In the genomic region with DNA sequence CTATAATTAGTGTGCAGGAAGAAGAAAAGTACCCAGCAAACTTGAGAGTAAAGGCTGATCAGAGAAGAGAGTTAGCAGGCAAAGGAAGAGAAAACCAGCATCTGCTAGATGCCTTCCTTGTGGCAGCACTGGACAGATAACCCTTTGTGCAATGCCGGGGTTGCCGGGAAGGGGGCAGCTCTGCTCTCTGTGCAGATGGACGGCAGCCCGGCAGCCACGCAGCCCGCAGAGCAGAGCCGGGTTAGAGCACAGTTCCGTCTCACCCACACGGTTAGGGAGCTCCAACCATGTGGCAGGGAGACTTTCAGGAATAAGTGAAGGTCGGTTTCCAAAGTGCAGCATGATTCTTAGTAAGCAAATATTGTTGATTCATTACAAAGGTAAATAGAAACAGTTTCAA, we compare ENCODE assay signal across 8 cellular contexts.
DNase-seq lines count a peak whose midpoint lies in the region; ATAC-seq and TF ChIP-seq lines count a peak whose summit lies in the region.

No MANE protein-coding gene starts in this region.

- CTCF ChIA-PET in HCT116 (lab: Charles Lee): no interaction called here
- CTCF ChIA-PET in RWPE1 (lab: Yijun Ruan, JAX): no interaction called here

- H3K27ac ChIP-seq in HCT116 (ENCODE audit: low read depth, low read length) (no peak overlapping the region), foreskin keratinocyte (no peak overlapping the region), parathyroid adenoma (no peak overlapping the region), RWPE1 (no peak overlapping the region)

- H3K4me2 ChIP-seq in HCT116 (ENCODE audit: low read length): peak overlapping the region; percentile 57
- peak overlapping the region; percentile 32 for H3K4me2 ChIP-seq in parathyroid adenoma (ENCODE audit: low read length)

- no peak for TF ChIP-seq POLR2A in HCT116 (IDR thresholded peaks at IDR 0.05; ENCODE audit: borderline replicate concordance, extremely low read depth, insufficient read depth, insufficient read length)

- H4K20me1 ChIP-seq in HCT116 (ENCODE audit: insufficient read depth): no peaks in the 10 kb centered on the region

- DNase-seq in GM03348 (ENCODE audit: low spot score): peak; percentile 33
- DNase-seq in HCT116 (ENCODE audit: low read depth, low spot score): no peak
- DNase-seq in SK-N-DZ (ENCODE audit: low spot score): peak; percentile 30
- DNase-seq in foreskin keratinocyte: no peak
- no peak for DNase-seq in HCEC 1CT
- DNase-seq in RWPE1 (ENCODE audit: low spot score): no peak

- no peaks in the 10 kb centered on the region for H3K36me3 ChIP-seq in HCT116 (ENCODE audit: control insufficient read depth in 1 of 2, insufficient read depth in 2 of 2, low read length in 2 of 2)
- no peaks in the 10 kb centered on the region for H3K36me3 ChIP-seq in parathyroid adenoma (ENCODE audit: control insufficient read depth, insufficient read depth, low read length)

- H3K9ac ChIP-seq in HCT116 (ENCODE audit: low read length): no peak overlapping the region
- no peak overlapping the region for H3K9ac ChIP-seq in parathyroid adenoma

- POLR2A ChIA-PET in HCT116 (lab: Charles Lee) (no interaction called here), RWPE1 (lab: Yijun Ruan, JAX; ENCODE audit: low non-redundant PET) (no interaction called here)

- BruUV-seq in HCT116 (replicated peaks; lab: Mats Ljungman, UMichigan): no TSS peak

- ATAC-seq in HCT116 (peak; percentile 99), foreskin keratinocyte (peak; percentile 69), GM19324 (IDR thresholded peaks at IDR 0.05; ENCODE audit: low FRiP score, unreplicated experiment) (no peak)

- intact Hi-C loops in HCT116 (cut with micrococcal nuclease): no loop called here

- H2AFZ ChIP-seq in HCT116 (ENCODE audit: low read depth, low read length, poor library complexity, severe bottlenecking): peak overlapping the region; percentile 79
- peak overlapping the region; percentile 71 for H2AFZ ChIP-seq in parathyroid adenoma

- peak; percentile 57 for TF ChIP-seq RAD21 in HCT116 (IDR thresholded peaks at IDR 0.05; ENCODE audit: low read depth)

- H3K9me2 ChIP-seq in HCT116 (ENCODE audit: insufficient read depth): no peaks in the 10 kb centered on the region

- H3K27me3 ChIP-seq in HCT116 (ENCODE audit: insufficient read depth, low read length) (no peaks in the 10 kb centered on the region), foreskin keratinocyte (peaks cover 14% of the 10 kb centered on the region), parathyroid adenoma (ENCODE audit: control insufficient read depth, insufficient read depth, low read length) (no peaks in the 10 kb centered on the region)

- H3K4me3 ChIP-seq in HCT116 (replicated peaks in 1 of 2; ENCODE audit: low read depth in 1 of 2, low read length in 2 of 2): no peak overlapping the region
- no peak overlapping the region for H3K4me3 ChIP-seq in parathyroid adenoma (ENCODE audit: low read depth, low read length)

- H3K79me2 ChIP-seq in HCT116 (ENCODE audit: insufficient read depth, low read length) (no peaks in the 10 kb centered on the region), parathyroid adenoma (no peaks in the 10 kb centered on the region)

- H3K4me1 ChIP-seq in HCT116 (ENCODE audit: control insufficient read depth in 1 of 2, insufficient read depth in 2 of 2, low read length in 2 of 2) (peaks cover 0 to 7% of the 10 kb centered on the region in 2 experiments; a peak in 1 of 4 replicates), foreskin keratinocyte (peaks cover 8% of the 10 kb centered on the region), parathyroid adenoma (no peaks in the 10 kb centered on the region)

- H3K9me3 ChIP-seq in HCT116 (ENCODE audit: control insufficient read depth in 1 of 2, insufficient read depth in 1 of 2, low read depth in 1 of 2, low read length in 2 of 2) (no peaks in the 10 kb centered on the region), parathyroid adenoma (ENCODE audit: control insufficient read depth, low read length) (no peaks in the 10 kb centered on the region)

- TF ChIP-seq CTCF in HCT116 (IDR thresholded peaks at IDR 0.05 in 2 of 3, conservative IDR thresholded peaks at IDR 0.05 in 1 of 3; ENCODE audit: borderline replicate concordance in 1 of 3, insufficient read depth in 1 of 3, low read depth in 2 of 3, low read length in 2 of 3) (peak; percentile 21 to 59 (median 49); a peak in 5 of 6 replicates), foreskin keratinocyte (conservative IDR thresholded peaks at IDR 0.05) (peak; percentile 51), parathyroid adenoma (IDR thresholded peaks at IDR 0.05) (peak; percentile 56), RWPE1 (conservative IDR thresholded peaks at IDR 0.05; ENCODE audit: low read depth) (no peak)

- RAD21 ChIA-PET in HCT116 (lab: Charles Lee; ENCODE audit: low non-redundant PET in 1 of 2, low total read pairs in 2 of 2, uncharacterized antibody in 2 of 2, unreplicated experiment in 2 of 2): no interaction called here

TF ChIP-seq in HCT116, 20 proteins besides CTCF, POLR2A, EP300 and RAD21:
- TF ChIP-seq EZH2 (IDR thresholded peaks at IDR 0.05): no peak
- no peak for TF ChIP-seq SIN3A (IDR thresholded peaks at IDR 0.05; ENCODE audit: low read depth)
- no peak for TF ChIP-seq CEBPB (IDR thresholded peaks at IDR 0.05; ENCODE audit: low read depth)
- no peak for TF ChIP-seq ZNF274 (IDR thresholded peaks at IDR 0.05; ENCODE audit: low read depth, low read length)
- TF ChIP-seq EZH2phosphoT487 (IDR thresholded peaks at IDR 0.05; ENCODE audit: borderline replicate concordance): no peak
- 0 out of 2 replicates have a peak, but pooled peaks have one; percentile 44 for TF ChIP-seq MAX (IDR thresholded peaks at IDR 0.05)

Comparison
In these comparisons a context has a peak if more than half of its experiments do, and no peak if none do; other contexts are left out.
1. DNase-seq: peak in GM03348 (single experiment) and SK-N-DZ (single experiment); none in HCT116 (single experiment), foreskin keratinocyte (0 of 2), HCEC 1CT (single experiment) and RWPE1 (single experiment).